15 cellular contexts compared by ENCODE assay signal in the genomic region with DNA sequence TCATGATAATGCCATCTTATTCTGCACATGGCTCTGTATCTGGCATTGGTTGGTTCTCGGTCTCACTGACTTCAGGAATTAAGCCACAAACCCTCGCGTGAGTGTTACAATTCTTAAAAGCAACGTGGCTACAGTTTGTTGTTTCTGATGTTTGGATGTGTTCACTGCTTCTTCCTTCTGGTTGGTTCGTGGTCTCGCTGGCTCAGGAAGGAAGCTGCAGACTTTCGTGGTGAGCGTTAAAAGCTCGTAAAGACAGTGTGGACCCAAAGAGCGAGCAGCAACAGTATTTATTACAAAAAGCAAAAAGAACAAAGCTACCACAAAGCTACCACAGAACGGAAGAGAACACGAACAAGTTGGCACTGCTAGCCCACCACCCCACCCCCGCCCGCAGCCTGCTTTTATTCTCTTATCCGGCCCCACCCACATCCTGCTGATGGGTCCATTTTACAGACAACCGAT. TPM values are rescaled to one million over a fixed set of nuclear protein-coding genes. Genes with fewer than 3 reads are reported as not detected.
DNase-seq lines count a peak whose midpoint lies in the region; ATAC-seq lines count a peak whose summit lies in the region.
"Had no signal": no experiment of that assay in that cellular context is flagged by ENCODE, and none has a peak within 500 bp of the region (broad histone marks: within the 10 kb centered on the region; RNA-seq: fewer than 3 reads in every experiment).

No MANE protein-coding gene starts in this region.

- WGBS in thymus: 8% methylated on average over 16 of the region's 16 CpGs

- DNase-seq in stimulated activated CD4-positive, alpha-beta T cell treated with anti-CD3 and anti-CD28 coated beads, Interleukin-15, amount 100 ng/mL, for 24 hours: peak; percentile 36
- DNase-seq in stimulated activated CD4-positive, alpha-beta T cell treated with anti-CD3 and anti-CD28 coated beads, Interleukin-1b, Interleukin-23, amount 100 ng/mL, for 48 hours: no peak
- peak; percentile 40 for DNase-seq in activated CD4-positive, alpha-beta memory T cell treated with anti-CD3 and anti-CD28 coated beads for 36 hours
- DNase-seq in effector memory CD4-positive, alpha-beta T cell: peak; percentile 30 to 45 (median 41)
- DNase-seq in HAP-1 (ENCODE audit: low spot score in 2 of 2) (no peak), NCI-H1417 (lab: John Stamatoyannopoulos, UW) (no peak)
- DNase-seq: NCI-H1105; OCI-M1; stimulated activated CD4-positive, alpha-beta T cell treated with anti-CD3 and anti-CD28 coated beads, Interleukin-12 subunit alpha, Interleukin-12 subunit beta, amount 100 ng/mL, for 4 hours had no signal

- CTCF ChIA-PET in activated CD4-positive, alpha-beta memory T cell treated with anti-CD3 and anti-CD28 coated beads for 36 hours (lab: Charles Lee): interaction anchor here (0.8 to 6.3 kb wide), 8 partner anchors 26 to 488 kb away, joined by 3 to 108 read pairs (median 4); partner anchors contain the start of gene MYLIP

- POLR2A ChIA-PET in activated CD4-positive, alpha-beta memory T cell treated with anti-CD3 and anti-CD28 coated beads for 36 hours (lab: Charles Lee): interaction anchor here (1.2 kb wide), 1 partner anchor 51 kb away, joined by 5 read pairs; the partner anchor contains the start of gene MYLIP

- ATAC-seq in HG03439 (IDR thresholded peaks at IDR 0.05; ENCODE audit: unreplicated experiment): no peak

- H3K36me3 ChIP-seq in effector memory CD4-positive, alpha-beta T cell (ENCODE audit: control insufficient read depth, insufficient read depth, low read length): no peaks in the 10 kb centered on the region
- H3K36me3 ChIP-seq in thymus (ENCODE audit: control insufficient read depth, insufficient read depth): no peaks in the 10 kb centered on the region
- H3K36me3 ChIP-seq in HAP-1 (replicated peaks): no peaks in the 10 kb centered on the region; the same call in 1 of the 2 replicates
- H3K36me3 ChIP-seq: suprapubic skin had no signal

- peak overlapping the region; percentile 22 for H3K27ac ChIP-seq in effector memory CD4-positive, alpha-beta T cell (ENCODE audit: insufficient read depth, low read length, poor library complexity, severe bottlenecking)
- H3K27ac ChIP-seq in thymus (ENCODE audit: low read depth): peak overlapping the region; percentile 81
- H3K27ac ChIP-seq: suprapubic skin, VCaP had no signal

- H3K4me3 ChIP-seq in effector memory CD4-positive, alpha-beta T cell (ENCODE audit: insufficient read depth, low read depth, low read length, poor library complexity, severe bottlenecking): no peak overlapping the region
- no peak overlapping the region for H3K4me3 ChIP-seq in thymus (ENCODE audit: low read length)
- no peak overlapping the region for H3K4me3 ChIP-seq in HAP-1
- H3K4me3 ChIP-seq: suprapubic skin had no signal

- peaks cover 20% of the 10 kb centered on the region for H3K4me1 Mint-ChIP-seq in activated CD4-positive, alpha-beta memory T cell treated with anti-CD3 and anti-CD28 coated beads for 36 hours (ENCODE audit: low read depth)

- H3K9me3 ChIP-seq in effector memory CD4-positive, alpha-beta T cell (ENCODE audit: control insufficient read depth, low read length): peaks cover 14% of the 10 kb centered on the region
- H3K9me3 ChIP-seq in thymus (ENCODE audit: control insufficient read depth): peaks cover 3% of the 10 kb centered on the region
- H3K9me3 ChIP-seq in HAP-1: no peaks in the 10 kb centered on the region
- H3K9me3 ChIP-seq: suprapubic skin had no signal

- peaks cover 6% of the 10 kb centered on the region for H3K4me1 ChIP-seq in effector memory CD4-positive, alpha-beta T cell (ENCODE audit: control insufficient read depth, insufficient read depth, low read length, poor library complexity, severe bottlenecking)
- peaks cover 8% of the 10 kb centered on the region for H3K4me1 ChIP-seq in thymus (ENCODE audit: control insufficient read depth, insufficient read depth, low read length)
- no peaks in the 10 kb centered on the region for H3K4me1 ChIP-seq in HAP-1

- H3K27ac Mint-ChIP-seq in activated CD4-positive, alpha-beta memory T cell treated with anti-CD3 and anti-CD28 coated beads for 36 hours: peak overlapping the region; percentile 59
- H3K27ac Mint-ChIP-seq: brain had no signal

- in situ Hi-C loops in HAP-1 (cut with MboI; ENCODE audit: low sequenced_read_pairs): loop anchor here (10.0 kb wide), 1 partner anchor 495 kb away; no protein-coding TSS in a partner anchor

- H3K4me3 Mint-ChIP-seq in activated CD4-positive, alpha-beta memory T cell treated with anti-CD3 and anti-CD28 coated beads for 36 hours: peak overlapping the region; percentile 64
- H3K4me3 Mint-ChIP-seq: brain had no signal

- H3K9me3 Mint-ChIP-seq in activated CD4-positive, alpha-beta memory T cell treated with anti-CD3 and anti-CD28 coated beads for 36 hours: peaks cover 20% of the 10 kb centered on the region

- H3K36me3 Mint-ChIP-seq in activated CD4-positive, alpha-beta memory T cell treated with anti-CD3 and anti-CD28 coated beads for 36 hours: peaks cover 5% of the 10 kb centered on the region
- H3K36me3 Mint-ChIP-seq: brain had no signal

- no peaks in the 10 kb centered on the region for H3K27me3 Mint-ChIP-seq in activated CD4-positive, alpha-beta memory T cell treated with anti-CD3 and anti-CD28 coated beads for 36 hours

- no peaks in the 10 kb centered on the region for H3K27me3 ChIP-seq in effector memory CD4-positive, alpha-beta T cell (replicated peaks; ENCODE audit: control insufficient read depth, insufficient read depth, low read length, poor library complexity, severe bottlenecking)
- H3K27me3 ChIP-seq in thymus (ENCODE audit: control insufficient read depth, insufficient read depth) (no peaks in the 10 kb centered on the region), HAP-1 (ENCODE audit: low read depth) (no peaks in the 10 kb centered on the region)
- H3K27me3 ChIP-seq: suprapubic skin had no signal

- intact Hi-C loops in activated CD4-positive, alpha-beta memory T cell treated with anti-CD3 and anti-CD28 coated beads for 36 hours (cut with micrococcal nuclease): loop anchor here (2.0 to 5.0 kb wide), 2 partner anchors 279 to 403 kb away; no protein-coding TSS in a partner anchor

RNA-seq across cellular contexts. Expression of gene MYLIP, which starts 51.1 kb away (rescaled TPM):
- total RNA-seq in activated CD4-positive, alpha-beta memory T cell treated with anti-CD3 and anti-CD28 coated beads for 36 hours: 10 to 100 TPM; 11.4 TPM
- polyA plus RNA-seq in thymus: 25.5 TPM

RNA-seq across cellular contexts. Expression of gene GMPR, which starts 58.4 kb away (rescaled TPM):
- under 1 TPM; 0.68 to 0.97 TPM for total RNA-seq in activated CD4-positive, alpha-beta memory T cell treated with anti-CD3 and anti-CD28 coated beads for 36 hours
- 17.2 TPM for polyA plus RNA-seq in thymus
- total RNA-seq: G401 had no signal

Comparison
In these comparisons a context has a peak if more than half of its experiments do, and no peak if none do; other contexts are left out.
1. DNase-seq: peak in stimulated activated CD4-positive, alpha-beta T cell treated with anti-CD3 and anti-CD28 coated beads, Interleukin-15, amount 100 ng/mL, for 24 hours (single experiment), activated CD4-positive, alpha-beta memory T cell treated with anti-CD3 and anti-CD28 coated beads for 36 hours (single experiment) and effector memory CD4-positive, alpha-beta T cell (3 of 3); none in stimulated activated CD4-positive, alpha-beta T cell treated with anti-CD3 and anti-CD28 coated beads, Interleukin-1b, Interleukin-23, amount 100 ng/mL, for 48 hours (single experiment), HAP-1 (0 of 2) and NCI-H1417 (0 of 3).